ENCODE assay signal across 8 cellular contexts in genomic region chr7:39733881-39734571, GRCh38.
DNase-seq lines count a peak whose midpoint lies in the region; ATAC-seq and TF ChIP-seq lines count a peak whose summit lies in the region.

No MANE protein-coding gene starts in this region.

- peak overlapping the region; percentile 98 for H3K27ac Mint-ChIP-seq in central memory CD8-positive, alpha-beta T cell (ENCODE audit: low read depth)

- ATAC-seq in central memory CD8-positive, alpha-beta T cell (replicated peaks; ENCODE audit: extremely low read depth, poor library complexity, severe bottlenecking): no peak

- H3K36me3 ChIP-seq in ES-I3 (ENCODE audit: insufficient read depth, low read length) (no peaks in the 10 kb centered on the region), OCI-LY3 (replicated peaks; ENCODE audit: low read depth, low read length) (peaks cover 7% of the 10 kb centered on the region), uterus (no peaks in the 10 kb centered on the region)

- DNase-seq in ACHN (peak; percentile 92), lung microvascular endothelial cell (ENCODE audit: low read depth in 2 of 2) (peak; percentile 50 to 71), uterus (no peak), NCI-H1694 treated with DMSO at 0.1 percent for 48 hours (lab: John Stamatoyannopoulos, UW) (no peak), GM13976 (ENCODE audit: low spot score) (no peak)
- no peak for DNase-seq in central memory CD8-positive, alpha-beta T cell (ENCODE audit: low spot score in 2 of 2)

- H3K4me3 ChIP-seq in OCI-LY3 (ENCODE audit: low read length) (peak overlapping the region; percentile 87), uterus (peak overlapping the region; percentile 47 to 52)

- H3K27ac ChIP-seq in OCI-LY3 (ENCODE audit: low read length) (peak overlapping the region; percentile 66), uterus (peak overlapping the region; percentile 81 to 84)

- H3K4me1 ChIP-seq in ES-I3 (ENCODE audit: insufficient read depth, low read length) (peaks cover 10% of the 10 kb centered on the region), OCI-LY3 (ENCODE audit: low read length) (peaks cover 28% of the 10 kb centered on the region), uterus (no peaks in the 10 kb centered on the region)

- no peak for TF ChIP-seq POLR2A in uterus (IDR thresholded peaks at IDR 0.05)

- H3K9me3 Mint-ChIP-seq in central memory CD8-positive, alpha-beta T cell: no peaks in the 10 kb centered on the region

- peak overlapping the region; percentile 96 for H3K4me2 ChIP-seq in OCI-LY3 (ENCODE audit: low read length)

- peaks cover 33% of the 10 kb centered on the region for H3K79me2 ChIP-seq in OCI-LY3 (ENCODE audit: low read length)

- peaks cover 40% of the 10 kb centered on the region for H3K4me1 Mint-ChIP-seq in central memory CD8-positive, alpha-beta T cell

- H3K9me3 ChIP-seq in ES-I3 (ENCODE audit: control insufficient read depth, insufficient read depth, low read length) (no peaks in the 10 kb centered on the region), OCI-LY3 (ENCODE audit: insufficient read depth, low read length) (no peaks in the 10 kb centered on the region), uterus (no peaks in the 10 kb centered on the region)

- H3K9ac ChIP-seq in ES-I3 (ENCODE audit: low read depth, low read length): peak overlapping the region; percentile 48
- peak overlapping the region; percentile 87 for H3K9ac ChIP-seq in OCI-LY3 (ENCODE audit: low read length)

- intact Hi-C loops in uterus (cut with DNase I; ENCODE audit: low total_unique reads): no loop called here

- H3K27me3 Mint-ChIP-seq in central memory CD8-positive, alpha-beta T cell: no peaks in the 10 kb centered on the region

- H3K36me3 Mint-ChIP-seq in central memory CD8-positive, alpha-beta T cell (ENCODE audit: insufficient read depth): peaks cover 8% of the 10 kb centered on the region

- in situ Hi-C loops in ACHN (cut with HindIII; ENCODE audit: low pct_ligation_motif_present, low pct_unique_long_range_greater_than_20kb, low sequenced_read_pairs): no loop called here
- in situ Hi-C loops in GM13976 (cut with MboI; ENCODE audit: low sequenced_read_pairs, unreplicated experiment): no loop called here

- 0 out of 2 replicates have a peak, but pooled peaks cover 4% of the 10 kb centered on the region for H4K20me1 ChIP-seq in OCI-LY3 (ENCODE audit: insufficient read depth, low read length)

- H3K4me3 Mint-ChIP-seq in central memory CD8-positive, alpha-beta T cell: peak overlapping the region; percentile 97

- H3K27me3 ChIP-seq in OCI-LY3 (ENCODE audit: low read depth, low read length) (no peaks in the 10 kb centered on the region), uterus (no peaks in the 10 kb centered on the region)

- H2AFZ ChIP-seq in OCI-LY3 (ENCODE audit: low read depth, low read length): peak overlapping the region; percentile 82

- TF ChIP-seq CTCF in OCI-LY3 (IDR thresholded peaks at IDR 0.05; ENCODE audit: low read depth, low read length): no peak
- TF ChIP-seq CTCF in uterus (IDR thresholded peaks at IDR 0.05): no peak
- no peak for TF ChIP-seq CTCF in GM13976 (IDR thresholded peaks at IDR 0.05; ENCODE audit: borderline replicate concordance, control extremely low read depth, extremely low read depth, insufficient read depth, missing control alignments)

Comparison
In these comparisons a context has a peak if more than half of its experiments do, and no peak if none do; other contexts are left out.
1. DNase-seq: peak in ACHN (single experiment) and lung microvascular endothelial cell (2 of 2); none in central memory CD8-positive, alpha-beta T cell (0 of 2), uterus (0 of 2), NCI-H1694 treated with DMSO at 0.1 percent for 48 hours (single experiment) and GM13976 (single experiment).